ENCODE assay signal across 24 cellular contexts in genomic region chr7:6465862-6466261, GRCh38.
"Had no signal": no experiment of that assay in that cellular context is flagged by ENCODE, and none has a peak within 500 bp of the region (broad histone marks: within the 10 kb centered on the region; RNA-seq: fewer than 3 reads in every experiment).

No MANE protein-coding gene starts in this region.

- H3K27me3 Mint-ChIP-seq: activated CD8-positive, alpha-beta T cell treated with anti-CD3 and anti-CD28 coated beads for 36 hours; activated naive CD8-positive, alpha-beta T cell treated with anti-CD3 and anti-CD28 coated beads, Interleukin-2, amount 10 ng/mL, durations not matched to agents 7 days and 5 days; activated T-helper 17 cell treated with anti-CD3 and anti-CD28 coated beads, Interleukin-2, amount 50 U/mL, for 72 hours had no signal

- ATAC-seq: activated CD4-positive, CD25-positive, alpha-beta regulatory T cell treated with anti-CD3 and anti-CD28 coated beads, Interleukin-2, amount 50 U/mL, for 24 hours; activated CD8-positive, alpha-beta T cell treated with anti-CD3 and anti-CD28 coated beads for 36 hours; activated T-helper 17 cell treated with anti-CD3 and anti-CD28 coated beads, Interleukin-2, amount 50 U/mL, for 72 hours; SK-N-SH treated with all-trans-retinoic acid at 6 μM for 48 hours had no signal

- H3K9me3 Mint-ChIP-seq: activated CD8-positive, alpha-beta T cell treated with anti-CD3 and anti-CD28 coated beads for 36 hours; activated naive CD4-positive, alpha-beta T cell treated with anti-CD3 and anti-CD28 coated beads for 36 hours; activated T-helper 17 cell treated with anti-CD3 and anti-CD28 coated beads, Interleukin-2, amount 50 U/mL, for 72 hours had no signal

- DNase-seq: activated CD4-positive, alpha-beta T cell treated with anti-CD3 and anti-CD28 coated beads for 4 hours; activated CD8-positive, alpha-beta memory T cell treated with anti-CD3 and anti-CD28 coated beads, Interleukin-2, amount 50 U/mL, for 4 hours; activated CD8-positive, alpha-beta T cell treated with anti-CD3 and anti-CD28 coated beads for 36 hours; activated gamma-delta T cell; activated naive CD4-positive, alpha-beta T cell treated with anti-CD3 and anti-CD28 coated beads for 36 hours; activated naive CD8-positive, alpha-beta T cell treated with anti-CD3 and anti-CD28 coated beads, Interleukin-2, amount 10 ng/mL, durations not matched to agents 7 days and 5 days; adrenal gland; anterior cingulate cortex; caudate nucleus; MV-4-11; NCI-H1105; NCI-H1436; NCI-H1694 treated with DMSO at 0.1 percent for 48 hours; NCI-H2029 treated with DMSO at 0.1 percent for 48 hours; NCI-H510A treated with DMSO at 0.1 percent for 48 hours; NCI-H69; SHP77; SW 1271 had no signal

- H3K4me1 ChIP-seq: adrenal gland, breast epithelium had no signal

- H3K27me3 ChIP-seq: adrenal gland, breast epithelium, SJSA1 had no signal

- H3K4me3 ChIP-seq: adrenal gland, breast epithelium, SJSA1 had no signal

- H3K27ac Mint-ChIP-seq: activated CD8-positive, alpha-beta T cell treated with anti-CD3 and anti-CD28 coated beads for 36 hours; activated naive CD4-positive, alpha-beta T cell treated with anti-CD3 and anti-CD28 coated beads for 36 hours; activated naive CD8-positive, alpha-beta T cell treated with anti-CD3 and anti-CD28 coated beads, Interleukin-2, amount 10 ng/mL, durations not matched to agents 7 days and 5 days; activated T-helper 17 cell treated with anti-CD3 and anti-CD28 coated beads, Interleukin-2, amount 50 U/mL, for 72 hours had no signal

- H3K9ac ChIP-seq: KMS-11 had no signal

- H3K4me3 Mint-ChIP-seq: activated CD8-positive, alpha-beta T cell treated with anti-CD3 and anti-CD28 coated beads for 36 hours; activated naive CD4-positive, alpha-beta T cell treated with anti-CD3 and anti-CD28 coated beads for 36 hours; activated naive CD8-positive, alpha-beta T cell treated with anti-CD3 and anti-CD28 coated beads, Interleukin-2, amount 10 ng/mL, durations not matched to agents 7 days and 5 days; activated T-helper 17 cell treated with anti-CD3 and anti-CD28 coated beads, Interleukin-2, amount 50 U/mL, for 72 hours had no signal

- H3K9me3 ChIP-seq: adrenal gland, breast epithelium, SJSA1 had no signal

- H3K27ac ChIP-seq: adrenal gland, breast epithelium, KMS-11, SJSA1 had no signal

- H3K4me1 Mint-ChIP-seq: activated naive CD8-positive, alpha-beta T cell treated with anti-CD3 and anti-CD28 coated beads, Interleukin-2, amount 10 ng/mL, durations not matched to agents 7 days and 5 days; activated T-helper 17 cell treated with anti-CD3 and anti-CD28 coated beads, Interleukin-2, amount 50 U/mL, for 72 hours had no signal
